In genomic region chr3:94525039-94525438, GRCh38 we compare ENCODE assay signal across 11 cellular contexts.
DNase-seq lines count a peak whose midpoint lies in the region; ATAC-seq and TF ChIP-seq lines count a peak whose summit lies in the region.
"Had no signal": no experiment of that assay in that cellular context is flagged by ENCODE, and none has a peak within 500 bp of the region (broad histone marks: within the 10 kb centered on the region; RNA-seq: fewer than 3 reads in every experiment).

No MANE protein-coding gene starts in this region.

- no peaks in the 10 kb centered on the region for H3K36me3 Mint-ChIP-seq in naive thymus-derived CD8-positive, alpha-beta T cell
- H3K36me3 Mint-ChIP-seq: activated naive CD8-positive, alpha-beta T cell treated with anti-CD3 and anti-CD28 coated beads, Interleukin-2, amount 10 ng/mL, durations not matched to agents 7 days and 5 days had no signal

- no peaks in the 10 kb centered on the region for H4K20me1 ChIP-seq in smooth muscle cell (ENCODE audit: low read depth)

- peak overlapping the region; percentile 91 for H2AFZ ChIP-seq in smooth muscle cell (ENCODE audit: low read depth)

- peak; percentile 83 to 87 for ATAC-seq in right cardiac atrium
- ATAC-seq in naive thymus-derived CD8-positive, alpha-beta T cell, result no peak

- H3K27me3 ChIP-seq in right cardiac atrium (ENCODE audit: control insufficient read depth, insufficient read depth), result no peaks in the 10 kb centered on the region
- no peaks in the 10 kb centered on the region for H3K27me3 ChIP-seq in smooth muscle cell (ENCODE audit: low read depth)
- H3K27me3 ChIP-seq in stomach, result no peaks in the 10 kb centered on the region
- H3K27me3 ChIP-seq: thyroid gland had no signal

- no peaks in the 10 kb centered on the region for H3F3A ChIP-seq in smooth muscle cell (ENCODE audit: low read depth)

- H3K9me3 ChIP-seq in right cardiac atrium (ENCODE audit: control insufficient read depth, low read length), result no peaks in the 10 kb centered on the region
- no peaks in the 10 kb centered on the region for H3K9me3 ChIP-seq in smooth muscle cell (replicated peaks; ENCODE audit: low read depth)
- H3K9me3 ChIP-seq in stomach, result no peaks in the 10 kb centered on the region
- H3K9me3 ChIP-seq: thyroid gland had no signal

- WGBS in right cardiac atrium, result 34% methylated on average over 6 of the region's 6 CpGs
- WGBS in smooth muscle cell (ENCODE audit: low lambda C conversion rate), result 29% methylated on average over 6 of the region's 6 CpGs
- 43 to 69% (median 57%) methylated on average over 6 of the region's 6 CpGs for WGBS in stomach, 5 donors

- no peak for TF ChIP-seq POLR2A in stomach (IDR thresholded peaks at IDR 0.05)

- peak; percentile 80 for TF ChIP-seq CTCF in VCaP (conservative IDR thresholded peaks at IDR 0.05)
- TF ChIP-seq CTCF in smooth muscle cell (IDR thresholded peaks at IDR 0.05; ENCODE audit: borderline replicate concordance, insufficient read depth, poor library complexity, severe bottlenecking), result peak; percentile 56
- TF ChIP-seq CTCF in stomach (IDR thresholded peaks at IDR 0.05), result peak in 1 of 7 experiments; percentile 41

- no peaks in the 10 kb centered on the region for H3K27me3 Mint-ChIP-seq in naive thymus-derived CD8-positive, alpha-beta T cell
- H3K27me3 Mint-ChIP-seq: activated naive CD8-positive, alpha-beta T cell treated with anti-CD3 and anti-CD28 coated beads, Interleukin-2, amount 10 ng/mL, durations not matched to agents 7 days and 5 days had no signal

- H3K27ac ChIP-seq in VCaP, result peak overlapping the region; percentile 93
- no peak overlapping the region for H3K27ac ChIP-seq in right cardiac atrium (ENCODE audit: low read length)
- peak overlapping the region; percentile 74 for H3K27ac ChIP-seq in smooth muscle cell (ENCODE audit: low read depth)
- peak overlapping the region in 1 of 5 donors; percentile 29 for H3K27ac ChIP-seq in stomach
- H3K27ac ChIP-seq: thyroid gland had no signal

- H3K4me3 Mint-ChIP-seq in naive thymus-derived CD8-positive, alpha-beta T cell, result no peak overlapping the region
- H3K4me3 Mint-ChIP-seq: activated naive CD8-positive, alpha-beta T cell treated with anti-CD3 and anti-CD28 coated beads, Interleukin-2, amount 10 ng/mL, durations not matched to agents 7 days and 5 days had no signal

- no peaks in the 10 kb centered on the region for H3K36me3 ChIP-seq in smooth muscle cell (ENCODE audit: low read depth)
- H3K36me3 ChIP-seq in stomach, result no peaks in the 10 kb centered on the region
- H3K36me3 ChIP-seq: thyroid gland had no signal

- no peaks in the 10 kb centered on the region for H3K79me2 ChIP-seq in smooth muscle cell (ENCODE audit: low read depth)

- DNase-seq in NCI-H1092 treated with DMSO at 0.1 percent for 48 hours (lab: John Stamatoyannopoulos, UW) (peak; percentile 10), NCI-H1092 (lab: John Stamatoyannopoulos, UW) (no peak), right cardiac atrium (peak; percentile 24 to 50 (median 39)), smooth muscle cell (lab: John Stamatoyannopoulos, UW; ENCODE audit: unreplicated experiment) (no peak), stomach (no peak)
- no peak for DNase-seq in naive thymus-derived CD8-positive, alpha-beta T cell
- DNase-seq in stimulated activated CD4-positive, alpha-beta T cell treated with anti-CD3 and anti-CD28 coated beads, Interleukin-15, amount 100 ng/mL, for 24 hours, result no peak
- DNase-seq: activated naive CD8-positive, alpha-beta T cell treated with anti-CD3 and anti-CD28 coated beads, Interleukin-2, amount 10 ng/mL, durations not matched to agents 7 days and 5 days; hippocampal formation; thyroid gland had no signal

- POLR2A ChIA-PET in naive thymus-derived CD8-positive, alpha-beta T cell (lab: Charles Lee), result no interaction called here

- no peak for TF ChIP-seq EP300 in stomach (IDR thresholded peaks at IDR 0.05)

- H3K9me3 Mint-ChIP-seq in naive thymus-derived CD8-positive, alpha-beta T cell, result peaks cover 0 to 13% (median 2%) of the 10 kb centered on the region in 9 donors

- H3K4me3 ChIP-seq in right cardiac atrium (ENCODE audit: low read length) (no peak overlapping the region), smooth muscle cell (peak overlapping the region; percentile 36), stomach (no peak overlapping the region)
- H3K4me3 ChIP-seq: thyroid gland had no signal

- H3K9ac ChIP-seq in smooth muscle cell (ENCODE audit: low read depth), result no peak overlapping the region

- intact Hi-C loops in right cardiac atrium (cut with DNase I), result no loop called here
- intact Hi-C loops in stomach (cut with DNase I; ENCODE audit: low total_unique reads), result no loop called here

- H3K4me2 ChIP-seq in smooth muscle cell, result peak overlapping the region; percentile 83

- no peaks in the 10 kb centered on the region for H3K4me1 Mint-ChIP-seq in naive thymus-derived CD8-positive, alpha-beta T cell
- H3K4me1 Mint-ChIP-seq: activated naive CD8-positive, alpha-beta T cell treated with anti-CD3 and anti-CD28 coated beads, Interleukin-2, amount 10 ng/mL, durations not matched to agents 7 days and 5 days had no signal

- H3K27ac Mint-ChIP-seq in naive thymus-derived CD8-positive, alpha-beta T cell, result no peak overlapping the region
- H3K27ac Mint-ChIP-seq: activated naive CD8-positive, alpha-beta T cell treated with anti-CD3 and anti-CD28 coated beads, Interleukin-2, amount 10 ng/mL, durations not matched to agents 7 days and 5 days had no signal

- no peaks in the 10 kb centered on the region for H3K4me1 ChIP-seq in right cardiac atrium (ENCODE audit: control insufficient read depth, insufficient read depth, low read length)
- H3K4me1 ChIP-seq in smooth muscle cell (ENCODE audit: low read depth), result peaks cover 15% of the 10 kb centered on the region
- H3K4me1 ChIP-seq in stomach, result peaks cover 0 to 16% (median 8%) of the 10 kb centered on the region in 4 donors
- H3K4me1 ChIP-seq: thyroid gland had no signal

Comparison
In these comparisons a context has a peak if more than half of its experiments do, and no peak if none do; other contexts are left out.
1. DNase-seq: peak in NCI-H1092 treated with DMSO at 0.1 percent for 48 hours (single experiment) and right cardiac atrium (3 of 3); none in NCI-H1092 (single experiment), smooth muscle cell (single experiment), naive thymus-derived CD8-positive, alpha-beta T cell (0 of 10), stomach (single experiment) and stimulated activated CD4-positive, alpha-beta T cell treated with anti-CD3 and anti-CD28 coated beads, Interleukin-15, amount 100 ng/mL, for 24 hours (single experiment).
2. ATAC-seq: peak in right cardiac atrium (2 of 2); none in naive thymus-derived CD8-positive, alpha-beta T cell (0 of 2).